In the genomic region with DNA sequence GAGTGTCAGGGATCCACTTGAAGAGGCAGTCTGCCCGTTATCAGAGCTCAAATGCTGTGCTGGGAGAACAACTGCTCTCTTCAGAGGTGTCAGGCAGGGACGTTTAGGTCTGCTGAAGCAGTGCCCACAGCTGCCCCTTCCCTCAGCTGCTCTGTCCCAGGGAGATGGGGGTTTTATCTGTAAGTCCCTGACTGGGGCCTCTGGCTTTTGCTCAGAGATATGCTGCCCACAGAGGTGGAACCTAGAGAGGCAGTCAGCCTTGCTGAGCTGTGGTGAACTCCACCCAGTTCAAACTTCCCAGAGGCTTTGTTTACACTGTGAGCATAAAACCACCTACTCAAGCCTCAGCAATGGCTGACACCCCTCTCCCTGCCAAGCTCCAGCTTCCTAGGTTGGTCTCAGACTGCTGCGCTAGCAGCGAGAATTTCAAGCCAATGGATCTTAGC, we compare ENCODE assay signal across 11 cellular contexts. TPM values are rescaled to one million over a fixed set of nuclear protein-coding genes. Genes with fewer than 3 reads are reported as not detected.
DNase-seq lines count a peak whose midpoint lies in the region; ATAC-seq and TF ChIP-seq lines count a peak whose summit lies in the region.
"Had no signal": no experiment of that assay in that cellular context is flagged by ENCODE, and none has a peak within 500 bp of the region (broad histone marks: within the 10 kb centered on the region; RNA-seq: fewer than 3 reads in every experiment).

No MANE protein-coding gene starts in this region.

- no peaks in the 10 kb centered on the region; the same call in 1 of the 2 replicates for H3K4me1 ChIP-seq in PC-3 (ENCODE audit: insufficient read depth, low read length)

- no peaks in the 10 kb centered on the region for H3F3A ChIP-seq in PC-3 (ENCODE audit: low read length, unreplicated experiment)

- no peak overlapping the region for H3K9ac ChIP-seq in PC-3 (ENCODE audit: low read length)

- no peaks in the 10 kb centered on the region for H3K79me2 ChIP-seq in PC-3 (ENCODE audit: low read length)

- no peak overlapping the region for H3K27ac ChIP-seq in PC-3 (ENCODE audit: low read length)

- no peaks in the 10 kb centered on the region for H3K27me3 Mint-ChIP-seq in natural killer cell (ENCODE audit: low read depth in 2 of 2)
- H3K27me3 Mint-ChIP-seq in glutamatergic neuron (ENCODE audit: unreplicated experiment): peaks cover 2% of the 10 kb centered on the region

- intact Hi-C loops in PC-3 (cut with micrococcal nuclease): no loop called here
- intact Hi-C loops in natural killer cell (cut with micrococcal nuclease): no loop called here

- H3K27me3 ChIP-seq in PC-3 (ENCODE audit: low read length): peaks cover 15% of the 10 kb centered on the region; the same call in 1 of the 2 replicates

- no peaks in the 10 kb centered on the region for H3K9me2 ChIP-seq in PC-3 (replicated peaks; ENCODE audit: low read length)

- H3K4me3 ChIP-seq in PC-3 (ENCODE audit: low read length): no peak overlapping the region
- H3K4me3 ChIP-seq: smooth muscle cell had no signal

- no peaks in the 10 kb centered on the region for H3K36me3 ChIP-seq in PC-3 (ENCODE audit: low read depth, low read length)

- peak overlapping the region; percentile 59 for H3K4me3 Mint-ChIP-seq in natural killer cell
- no peak overlapping the region for H3K4me3 Mint-ChIP-seq in glutamatergic neuron (ENCODE audit: unreplicated experiment)

- POLR2A ChIA-PET in PC-3 (lab: Charles Lee; ENCODE audit: unreplicated experiment): no interaction called here

- no peak overlapping the region for H3K4me2 ChIP-seq in PC-3 (ENCODE audit: low read length)
- H3K4me2 ChIP-seq: smooth muscle cell had no signal

- H3K36me3 Mint-ChIP-seq in natural killer cell: peaks cover 76% of the 10 kb centered on the region
- H3K36me3 Mint-ChIP-seq in glutamatergic neuron (ENCODE audit: unreplicated experiment): peaks cover 5% of the 10 kb centered on the region

- peak overlapping the region; percentile 61; the same call in 1 of the 2 replicates for H2AFZ ChIP-seq in PC-3 (ENCODE audit: low read length)

- DNase-seq in PC-3 (peak; percentile 29), natural killer cell (no peak), glutamatergic neuron (no peak)
- DNase-seq in stimulated activated CD4-positive, alpha-beta T cell treated with anti-CD3 and anti-CD28 coated beads, Interleukin-1b, Interleukin-23, amount 100 ng/mL, for 48 hours: no peak
- DNase-seq: Calu3, MM.1S had no signal

- CTCF ChIA-PET in PC-3 (lab: Charles Lee): no interaction called here

- ATAC-seq in GM18858 (IDR thresholded peaks at IDR 0.05; ENCODE audit: unreplicated experiment) (peak; percentile 94), HG02623 (IDR thresholded peaks at IDR 0.05; ENCODE audit: unreplicated experiment) (peak; percentile 89), PC-3 (peak; percentile 54; the same call in 1 of the 2 replicates), natural killer cell (peak; percentile 27 to 82 (median 72)), GM18519 (IDR thresholded peaks at IDR 0.05; ENCODE audit: low FRiP score, unreplicated experiment) (no peak)

- H3K9me3 Mint-ChIP-seq in natural killer cell: peaks cover 7 to 21% of the 10 kb centered on the region in 2 donors
- H3K9me3 Mint-ChIP-seq in glutamatergic neuron (ENCODE audit: unreplicated experiment): peaks cover 3% of the 10 kb centered on the region

- H3K27ac Mint-ChIP-seq in natural killer cell (peak overlapping the region; percentile 97 to 99), glutamatergic neuron (ENCODE audit: unreplicated experiment) (no peak overlapping the region)

- no peaks in the 10 kb centered on the region for H3K9me3 ChIP-seq in PC-3 (ENCODE audit: low read length)

- TF ChIP-seq CTCF in PC-3 (conservative IDR thresholded peaks at IDR 0.05; ENCODE audit: low read depth, low read length) (no peak), natural killer cell (IDR thresholded peaks at IDR 0.05) (no peak), glutamatergic neuron (IDR thresholded peaks at IDR 0.05; ENCODE audit: partially characterized antibody, unreplicated experiment) (no peak)

- H3K4me1 Mint-ChIP-seq in natural killer cell: peaks cover 77 to 93% of the 10 kb centered on the region in 2 donors
- no peaks in the 10 kb centered on the region for H3K4me1 Mint-ChIP-seq in glutamatergic neuron (ENCODE audit: low read depth, unreplicated experiment)

- no peaks in the 10 kb centered on the region for H4K20me1 ChIP-seq in PC-3 (ENCODE audit: low read length)

- BruUV-seq in PC-3 (replicated peaks; lab: Mats Ljungman, UMichigan): no TSS peak

RNA-seq across cellular contexts. Expression of gene PLEK, which starts 38.1 kb away (rescaled TPM):
- total RNA-seq in PC-3 (2014; rRNA removed) (not detected in 2 replicates), natural killer cell (100 to 1,000 TPM; 307 to 368 (median 333) TPM), glutamatergic neuron (ENCODE audit: unreplicated experiment) (not detected)
- total RNA-seq: Calu3, NCI-H460, smooth muscle cell had no signal

Comparison
In these comparisons a context has a peak if more than half of its experiments do, and no peak if none do; other contexts are left out.
1. RNA of gene PLEK, which starts 38.1 kb away (total RNA-seq): 307 to 368 TPM in natural killer cell; not detected in PC-3 and not detected in glutamatergic neuron (single experiment); every median in the first group is over 100 times any median in the second.